ENCODE assay signal across 2 cellular contexts in genomic region chr2:41337956-41338355, GRCh38.
TF ChIP-seq lines count a peak whose summit lies in the region.

No MANE protein-coding gene starts in this region.

TF ChIP-seq in GM23338, 12 proteins besides CTCF, POLR2A, EP300 and RAD21 (continued from another document):
- TF ChIP-seq ETS1 (IDR thresholded peaks at IDR 0.05), result no peak
- TF ChIP-seq ZNF331 (CRISPR knock-in tag; IDR thresholded peaks at IDR 0.05; ENCODE audit: low read depth), result no peak
- TF ChIP-seq, protein P1, sequence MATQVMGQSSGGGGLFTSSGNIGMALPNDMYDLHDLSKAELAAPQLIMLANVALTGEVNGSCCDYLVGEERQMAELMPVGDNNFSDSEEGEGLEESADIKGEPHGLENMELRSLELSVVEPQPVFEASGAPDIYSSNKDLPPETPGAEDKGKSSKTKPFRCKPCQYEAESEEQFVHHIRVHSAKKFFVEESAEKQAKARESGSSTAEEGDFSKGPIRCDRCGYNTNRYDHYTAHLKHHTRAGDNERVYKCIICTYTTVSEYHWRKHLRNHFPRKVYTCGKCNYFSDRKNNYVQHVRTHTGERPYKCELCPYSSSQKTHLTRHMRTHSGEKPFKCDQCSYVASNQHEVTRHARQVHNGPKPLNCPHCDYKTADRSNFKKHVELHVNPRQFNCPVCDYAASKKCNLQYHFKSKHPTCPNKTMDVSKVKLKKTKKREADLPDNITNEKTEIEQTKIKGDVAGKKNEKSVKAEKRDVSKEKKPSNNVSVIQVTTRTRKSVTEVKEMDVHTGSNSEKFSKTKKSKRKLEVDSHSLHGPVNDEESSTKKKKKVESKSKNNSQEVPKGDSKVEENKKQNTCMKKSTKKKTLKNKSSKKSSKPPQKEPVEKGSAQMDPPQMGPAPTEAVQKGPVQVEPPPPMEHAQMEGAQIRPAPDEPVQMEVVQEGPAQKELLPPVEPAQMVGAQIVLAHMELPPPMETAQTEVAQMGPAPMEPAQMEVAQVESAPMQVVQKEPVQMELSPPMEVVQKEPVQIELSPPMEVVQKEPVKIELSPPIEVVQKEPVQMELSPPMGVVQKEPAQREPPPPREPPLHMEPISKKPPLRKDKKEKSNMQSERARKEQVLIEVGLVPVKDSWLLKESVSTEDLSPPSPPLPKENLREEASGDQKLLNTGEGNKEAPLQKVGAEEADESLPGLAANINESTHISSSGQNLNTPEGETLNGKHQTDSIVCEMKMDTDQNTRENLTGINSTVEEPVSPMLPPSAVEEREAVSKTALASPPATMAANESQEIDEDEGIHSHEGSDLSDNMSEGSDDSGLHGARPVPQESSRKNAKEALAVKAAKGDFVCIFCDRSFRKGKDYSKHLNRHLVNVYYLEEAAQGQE (IDR thresholded peaks at IDR 0.05; ENCODE audit: unreplicated experiment), result no peak
- no peak for TF ChIP-seq ZNF462 (CRISPR knock-in tag; IDR thresholded peaks at IDR 0.05)
- TF ChIP-seq JUNB (IDR thresholded peaks at IDR 0.05; ENCODE audit: unreplicated experiment), result no peak

TF ChIP-seq in WTC11, 78 proteins besides CTCF, POLR2A, EP300 and RAD21:
- TF ChIP-seq ZNF425 (CRISPR knock-in tag; conservative IDR thresholded peaks at IDR 0.05) (no peak), SOX15 (CRISPR knock-in tag; IDR thresholded peaks at IDR 0.05) (no peak)
